ENCODE assay signal across 1 cellular context in the genomic region with DNA sequence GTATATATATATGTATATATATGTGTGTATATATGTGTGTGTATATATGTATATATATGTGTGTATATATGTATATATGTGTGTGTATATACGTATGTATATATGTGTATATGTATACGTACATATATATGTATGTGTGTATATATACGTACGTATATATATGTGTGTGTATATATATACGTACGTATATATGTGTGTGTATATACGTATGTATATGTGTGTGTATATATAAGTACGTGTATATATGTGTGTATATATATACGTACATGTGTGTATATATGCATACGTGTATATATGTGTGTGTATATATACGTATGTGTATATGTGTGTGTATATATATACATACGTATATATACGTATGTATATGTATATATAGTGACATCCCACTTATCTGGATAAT.
TF ChIP-seq lines count a peak whose summit lies in the region.

No MANE protein-coding gene starts in this region.

TF ChIP-seq in K562, 482 proteins besides CTCF, POLR2A, EP300 and RAD21 (continued from another document):
- TF ChIP-seq, protein P1, sequence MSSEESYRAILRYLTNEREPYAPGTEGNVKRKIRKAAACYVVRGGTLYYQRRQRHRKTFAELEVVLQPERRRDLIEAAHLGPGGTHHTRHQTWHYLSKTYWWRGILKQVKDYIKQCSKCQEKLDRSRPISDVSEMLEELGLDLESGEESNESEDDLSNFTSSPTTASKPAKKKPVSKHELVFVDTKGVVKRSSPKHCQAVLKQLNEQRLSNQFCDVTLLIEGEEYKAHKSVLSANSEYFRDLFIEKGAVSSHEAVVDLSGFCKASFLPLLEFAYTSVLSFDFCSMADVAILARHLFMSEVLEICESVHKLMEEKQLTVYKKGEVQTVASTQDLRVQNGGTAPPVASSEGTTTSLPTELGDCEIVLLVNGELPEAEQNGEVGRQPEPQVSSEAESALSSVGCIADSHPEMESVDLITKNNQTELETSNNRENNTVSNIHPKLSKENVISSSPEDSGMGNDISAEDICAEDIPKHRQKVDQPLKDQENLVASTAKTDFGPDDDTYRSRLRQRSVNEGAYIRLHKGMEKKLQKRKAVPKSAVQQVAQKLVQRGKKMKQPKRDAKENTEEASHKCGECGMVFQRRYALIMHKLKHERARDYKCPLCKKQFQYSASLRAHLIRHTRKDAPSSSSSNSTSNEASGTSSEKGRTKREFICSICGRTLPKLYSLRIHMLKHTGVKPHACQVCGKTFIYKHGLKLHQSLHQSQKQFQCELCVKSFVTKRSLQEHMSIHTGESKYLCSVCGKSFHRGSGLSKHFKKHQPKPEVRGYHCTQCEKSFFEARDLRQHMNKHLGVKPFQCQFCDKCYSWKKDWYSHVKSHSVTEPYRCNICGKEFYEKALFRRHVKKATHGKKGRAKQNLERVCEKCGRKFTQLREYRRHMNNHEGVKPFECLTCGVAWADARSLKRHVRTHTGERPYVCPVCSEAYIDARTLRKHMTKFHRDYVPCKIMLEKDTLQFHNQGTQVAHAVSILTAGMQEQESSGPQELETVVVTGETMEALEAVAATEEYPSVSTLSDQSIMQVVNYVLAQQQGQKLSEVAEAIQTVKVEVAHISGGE (CRISPR knock-in tag; IDR thresholded peaks at IDR 0.05): peak in 1 of 3 experiments; percentile 63; a peak in 2 of 6 replicates
- TF ChIP-seq CHD2 (IDR thresholded peaks at IDR 0.05; ENCODE audit: low read depth, low read length) (no peak), MTF1 (CRISPR knock-in tag; IDR thresholded peaks at IDR 0.05; ENCODE audit: borderline replicate concordance) (peak; percentile 90; the same call in 1 of the 2 replicates), ZNF140 (CRISPR knock-in tag; IDR thresholded peaks at IDR 0.05) (peak; percentile 68; the same call in 1 of the 2 replicates), ZNF75A (CRISPR knock-in tag; IDR thresholded peaks at IDR 0.05) (no peak), ZNF707 (CRISPR knock-in tag; conservative IDR thresholded peaks at IDR 0.05) (peak; percentile 73), ZNF408 (CRISPR knock-in tag; IDR thresholded peaks at IDR 0.05; ENCODE audit: low read depth) (peak; percentile 28; the same call in 1 of the 2 replicates), ELF4 (CRISPR knock-in tag; IDR thresholded peaks at IDR 0.05) (no peak), GABPB2 (CRISPR knock-in tag; conservative IDR thresholded peaks at IDR 0.05) (0 out of 2 replicates have a peak, but pooled peaks have one; percentile 54), C11orf30 (IDR thresholded peaks at IDR 0.05; ENCODE audit: low read depth) (no peak), RNF2 (IDR thresholded peaks at IDR 0.05) (no peak), PPARD (CRISPR knock-in tag; IDR thresholded peaks at IDR 0.05) (peak; percentile 79), GATA2 (CRISPR knock-in tag; IDR thresholded peaks at IDR 0.05) (no peak), ZBED1 (IDR thresholded peaks at IDR 0.05) (no peak)
- TF ChIP-seq, protein P2, sequence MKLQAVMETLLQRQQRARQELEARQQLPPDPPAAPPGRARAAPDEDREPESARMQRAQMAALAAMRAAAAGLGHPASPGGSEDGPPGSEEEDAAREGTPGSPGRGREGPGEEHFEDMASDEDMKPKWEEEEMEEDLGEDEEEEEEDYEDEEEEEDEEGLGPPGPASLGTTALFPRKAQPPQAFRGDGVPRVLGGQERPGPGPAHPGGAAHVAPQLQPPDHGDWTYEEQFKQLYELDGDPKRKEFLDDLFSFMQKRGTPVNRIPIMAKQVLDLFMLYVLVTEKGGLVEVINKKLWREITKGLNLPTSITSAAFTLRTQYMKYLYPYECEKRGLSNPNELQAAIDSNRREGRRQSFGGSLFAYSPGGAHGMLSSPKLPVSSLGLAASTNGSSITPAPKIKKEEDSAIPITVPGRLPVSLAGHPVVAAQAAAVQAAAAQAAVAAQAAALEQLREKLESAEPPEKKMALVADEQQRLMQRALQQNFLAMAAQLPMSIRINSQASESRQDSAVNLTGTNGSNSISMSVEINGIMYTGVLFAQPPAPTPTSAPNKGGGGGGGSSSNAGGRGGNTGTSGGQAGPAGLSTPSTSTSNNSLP (IDR thresholded peaks at IDR 0.05; ENCODE audit: borderline replicate concordance, low read depth, low read length): no peak
- TF ChIP-seq, protein P3, sequence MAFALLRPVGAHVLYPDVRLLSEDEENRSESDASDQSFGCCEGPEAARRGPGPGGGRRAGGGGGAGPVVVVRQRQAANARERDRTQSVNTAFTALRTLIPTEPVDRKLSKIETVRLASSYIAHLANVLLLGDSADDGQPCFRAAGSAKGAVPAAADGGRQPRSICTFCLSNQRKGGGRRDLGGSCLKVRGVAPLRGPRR (CRISPR knock-in tag; IDR thresholded peaks at IDR 0.05): peak; percentile 22; the same call in 1 of the 2 replicates
- TF ChIP-seq, protein P4, sequence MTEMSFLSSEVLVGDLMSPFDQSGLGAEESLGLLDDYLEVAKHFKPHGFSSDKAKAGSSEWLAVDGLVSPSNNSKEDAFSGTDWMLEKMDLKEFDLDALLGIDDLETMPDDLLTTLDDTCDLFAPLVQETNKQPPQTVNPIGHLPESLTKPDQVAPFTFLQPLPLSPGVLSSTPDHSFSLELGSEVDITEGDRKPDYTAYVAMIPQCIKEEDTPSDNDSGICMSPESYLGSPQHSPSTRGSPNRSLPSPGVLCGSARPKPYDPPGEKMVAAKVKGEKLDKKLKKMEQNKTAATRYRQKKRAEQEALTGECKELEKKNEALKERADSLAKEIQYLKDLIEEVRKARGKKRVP (CRISPR knock-in tag; IDR thresholded peaks at IDR 0.05): no peak
- TF ChIP-seq, protein P5, sequence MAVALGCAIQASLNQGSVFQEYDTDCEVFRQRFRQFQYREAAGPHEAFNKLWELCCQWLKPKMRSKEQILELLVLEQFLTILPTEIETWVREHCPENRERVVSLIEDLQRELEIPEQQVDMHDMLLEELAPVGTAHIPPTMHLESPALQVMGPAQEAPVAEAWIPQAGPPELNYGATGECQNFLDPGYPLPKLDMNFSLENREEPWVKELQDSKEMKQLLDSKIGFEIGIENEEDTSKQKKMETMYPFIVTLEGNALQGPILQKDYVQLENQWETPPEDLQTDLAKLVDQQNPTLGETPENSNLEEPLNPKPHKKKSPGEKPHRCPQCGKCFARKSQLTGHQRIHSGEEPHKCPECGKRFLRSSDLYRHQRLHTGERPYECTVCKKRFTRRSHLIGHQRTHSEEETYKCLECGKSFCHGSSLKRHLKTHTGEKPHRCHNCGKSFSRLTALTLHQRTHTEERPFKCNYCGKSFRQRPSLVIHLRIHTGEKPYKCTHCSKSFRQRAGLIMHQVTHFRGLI (CRISPR knock-in tag; IDR thresholded peaks at IDR 0.05): peak; percentile 82; the same call in 1 of the 2 replicates
